Comparison of ENCODE assay signal across 2 cellular contexts in genomic region chr3:195893516-195893915, GRCh38.
TF ChIP-seq lines count a peak whose summit lies in the region.

No MANE protein-coding gene starts in this region.

TF ChIP-seq in SK-N-SH, 30 proteins besides CTCF, POLR2A, EP300 and RAD21 (continued from another document):
- TF ChIP-seq ZBTB33 (IDR thresholded peaks at IDR 0.05; ENCODE audit: borderline replicate concordance, low read depth) (no peak), MAX (IDR thresholded peaks at IDR 0.05; ENCODE audit: low read depth) (no peak), MEF2A (IDR thresholded peaks at IDR 0.05; ENCODE audit: borderline replicate concordance, low read depth) (no peak), PBX3 (IDR thresholded peaks at IDR 0.05) (no peak), USF1 (IDR thresholded peaks at IDR 0.05; ENCODE audit: borderline replicate concordance, low read depth) (no peak), TAF1 (IDR thresholded peaks at IDR 0.05; ENCODE audit: borderline replicate concordance, low read depth, low read length) (no peak), NFIC (IDR thresholded peaks at IDR 0.05; ENCODE audit: borderline replicate concordance) (no peak)
TF ChIP-seq in SK-N-SH: peak in this region for 0.

TF ChIP-seq in SK-N-SH treated with all-trans-retinoic acid at 6 μM for 48 hours, 23 proteins besides CTCF, POLR2A, EP300 and RAD21 (continued from another document):
- TF ChIP-seq TSHZ2 (CRISPR knock-in tag; IDR thresholded peaks at IDR 0.05) (no peak), RARB (CRISPR knock-in tag; IDR thresholded peaks at IDR 0.05) (no peak), PPARA (CRISPR knock-in tag; IDR thresholded peaks at IDR 0.05; ENCODE audit: borderline replicate concordance) (no peak), SNAI2 (CRISPR knock-in tag; IDR thresholded peaks at IDR 0.05) (no peak), PATZ1 (CRISPR knock-in tag; IDR thresholded peaks at IDR 0.05; ENCODE audit: borderline replicate concordance) (no peak), GLIS3 (CRISPR knock-in tag; IDR thresholded peaks at IDR 0.05) (no peak), ESRRG (CRISPR knock-in tag; IDR thresholded peaks at IDR 0.05) (no peak), CSRNP3 (CRISPR knock-in tag; IDR thresholded peaks at IDR 0.05) (no peak), TOX (CRISPR knock-in tag; IDR thresholded peaks at IDR 0.05; ENCODE audit: borderline replicate concordance) (no peak), ISL1 (CRISPR knock-in tag; IDR thresholded peaks at IDR 0.05) (no peak), ARNTL (CRISPR knock-in tag; IDR thresholded peaks at IDR 0.05; ENCODE audit: borderline replicate concordance, low read depth) (no peak)
TF ChIP-seq in SK-N-SH treated with all-trans-retinoic acid at 6 μM for 48 hours: peak in this region for 0.
